In genomic region chr21:36261459-36261858, GRCh38 we compare ENCODE assay signal across 22 cellular contexts. TPM values are rescaled to one million over a fixed set of nuclear protein-coding genes. Genes with fewer than 3 reads are reported as not detected.
DNase-seq lines count a peak whose midpoint lies in the region; ATAC-seq and TF ChIP-seq lines count a peak whose summit lies in the region.
"Had no signal": no experiment of that assay in that cellular context is flagged by ENCODE, and none has a peak within 500 bp of the region (broad histone marks: within the 10 kb centered on the region; RNA-seq: fewer than 3 reads in every experiment).

No MANE protein-coding gene starts in this region.

- no peak overlapping the region for H3K27ac ChIP-seq in CD4-positive, alpha-beta T cell (ENCODE audit: low read depth, low read length)
- H3K27ac ChIP-seq: 22Rv1, SK-N-MC had no signal

- H3K27me3 Mint-ChIP-seq in activated B cell treated with CpG ODN at 0.5 μM for 24 hours (no peaks in the 10 kb centered on the region), naive B cell (no peaks in the 10 kb centered on the region)
- no peaks in the 10 kb centered on the region for H3K27me3 Mint-ChIP-seq in CD4-positive, alpha-beta T cell

- DNase-seq in ACHN, result peak; percentile 49
- DNase-seq in M059J (ENCODE audit: low read depth), result peak; percentile 55
- no peak for DNase-seq in activated B cell treated with CpG ODN at 0.5 μM for 24 hours
- no peak for DNase-seq in naive B cell
- no peak for DNase-seq in NCI-H146 treated with DMSO at 0.1 percent for 48 hours (lab: John Stamatoyannopoulos, UW; ENCODE audit: unreplicated experiment)
- no peak for DNase-seq in CD4-positive, alpha-beta T cell
- DNase-seq: DMS153, DND-41, HCEC 1CT, MG63, NCI-H1105 treated with DMSO at 0.1 percent for 48 hours, NCI-H146, NCI-H2029, NCI-H2227 treated with DMSO at 0.1 percent for 48 hours, NCI-H526 treated with DMSO at 0.1 percent for 48 hours, OCI-M1, Peyer's patch, SHP77 treated with DMSO at 0.1 percent for 48 hours had no signal

- POLR2A ChIA-PET in activated B cell treated with CpG ODN at 0.5 μM for 24 hours (lab: Charles Lee), result interaction anchor here (0.7 to 5.9 kb wide), 8 partner anchors 16 to 126 kb away, joined by 5 to 95 read pairs (median 8); partner anchors contain the start of gene MORC3
- POLR2A ChIA-PET in CD4-positive, alpha-beta T cell (lab: Charles Lee), result interaction anchor here (2.2 to 3.1 kb wide), 2 partner anchors 37 to 59 kb away, joined by 9 to 24 read pairs; partner anchors contain the start of gene MORC3

- H3K9me3 Mint-ChIP-seq in activated B cell treated with CpG ODN at 0.5 μM for 24 hours (no peaks in the 10 kb centered on the region), naive B cell (peaks cover 0 to 5% (median 0%) of the 10 kb centered on the region in 7 donors)
- no peaks in the 10 kb centered on the region for H3K9me3 Mint-ChIP-seq in CD4-positive, alpha-beta T cell

- peaks cover 83% of the 10 kb centered on the region for H3K4me1 Mint-ChIP-seq in activated B cell treated with CpG ODN at 0.5 μM for 24 hours
- H3K4me1 Mint-ChIP-seq in naive B cell, result peaks cover 45 to 87% (median 60%) of the 10 kb centered on the region in 3 donors
- peaks cover 9% of the 10 kb centered on the region for H3K4me1 Mint-ChIP-seq in CD4-positive, alpha-beta T cell (ENCODE audit: low read depth)

- TF ChIP-seq CTCF in activated B cell treated with CpG ODN at 0.5 μM for 24 hours (IDR thresholded peaks at IDR 0.05), result no peak
- no peak for TF ChIP-seq CTCF in CD4-positive, alpha-beta T cell (IDR thresholded peaks at IDR 0.05)

- CTCF ChIA-PET in activated B cell treated with CpG ODN at 0.5 μM for 24 hours (lab: Charles Lee), result interaction anchor here (0.7 to 2.0 kb wide), 5 partner anchors 15 to 70 kb away, joined by 3 to 7 read pairs (median 4); no protein-coding TSS in a partner anchor
- CTCF ChIA-PET in CD4-positive, alpha-beta T cell (lab: Charles Lee), result interaction anchor here (0.6 to 1.5 kb wide), 8 partner anchors 12 to 914 kb away, joined by 3 to 5 read pairs (median 3); partner anchors contain the start of gene MORC3

- no peak overlapping the region for H3K4me3 Mint-ChIP-seq in activated B cell treated with CpG ODN at 0.5 μM for 24 hours
- H3K4me3 Mint-ChIP-seq in naive B cell, result peak overlapping the region in 6 of 8 donors; percentile 72 to 90 (median 85)
- no peak overlapping the region for H3K4me3 Mint-ChIP-seq in CD4-positive, alpha-beta T cell

- intact Hi-C loops in activated B cell treated with CpG ODN at 0.5 μM for 24 hours (cut with micrococcal nuclease), result no loop called here
- intact Hi-C loops in CD4-positive, alpha-beta T cell (cut with DNase I, micrococcal nuclease), result loop anchor here (2.0 kb wide), 3 partner anchors 27 to 69 kb away; no protein-coding TSS in a partner anchor

- H3K27me3 ChIP-seq in CD4-positive, alpha-beta T cell (ENCODE audit: control insufficient read depth, insufficient read depth, low read length), result no peaks in the 10 kb centered on the region
- H3K27me3 ChIP-seq: MG63, Peyer's patch had no signal

- peak overlapping the region; percentile 96 for H3K27ac Mint-ChIP-seq in activated B cell treated with CpG ODN at 0.5 μM for 24 hours
- H3K27ac Mint-ChIP-seq in naive B cell, result peak overlapping the region in 4 of 6 donors; percentile 30 to 95 (median 90)
- H3K27ac Mint-ChIP-seq in CD4-positive, alpha-beta T cell, result no peak overlapping the region

- H3K36me3 Mint-ChIP-seq in activated B cell treated with CpG ODN at 0.5 μM for 24 hours (ENCODE audit: low read depth) (peaks cover 67% of the 10 kb centered on the region), naive B cell (peaks cover 22 to 36% of the 10 kb centered on the region in 2 donors)
- H3K36me3 Mint-ChIP-seq in CD4-positive, alpha-beta T cell (ENCODE audit: low read depth), result peaks cover 37% of the 10 kb centered on the region

- H3K9me3 ChIP-seq in CD4-positive, alpha-beta T cell (ENCODE audit: control insufficient read depth, low read length), result no peaks in the 10 kb centered on the region
- H3K9me3 ChIP-seq: MG63, Peyer's patch had no signal

- ATAC-seq in activated B cell treated with CpG ODN at 0.5 μM for 24 hours (ENCODE audit: low read depth) (no peak), naive B cell (ENCODE audit: low read depth in 2 of 2) (no peak), HG03045 (IDR thresholded peaks at IDR 0.05; ENCODE audit: unreplicated experiment) (no peak)
- ATAC-seq in CD4-positive, alpha-beta T cell (ENCODE audit: poor library complexity), result no peak
- ATAC-seq: K562 had no signal

- in situ Hi-C loops in ACHN (cut with HindIII; ENCODE audit: low pct_ligation_motif_present, low pct_unique_long_range_greater_than_20kb, low sequenced_read_pairs), result no loop called here

RNA-seq across cellular contexts. Expression of gene MORC3, which starts 58.5 kb away (rescaled TPM):
- total RNA-seq in M059J (2014; rRNA removed; shearing (Covaris generic)), result 25.9 and 35.2 TPM in 2 replicates
- 55.4 and 65.6 TPM in 2 replicates for total RNA-seq in activated B cell treated with CpG ODN at 0.5 μM for 24 hours
- polyA plus RNA-seq in naive B cell (ENCODE audit: low read depth in 6 of 6), result 10 to 100 TPM; 20.6 to 59.6 (median 39.8) TPM
- total RNA-seq in CD4-positive, alpha-beta T cell, result 10 to 100 TPM; 70.2 to 71.0 TPM

Comparison
In these comparisons a context has a peak if more than half of its experiments do, and no peak if none do; other contexts are left out.
1. DNase-seq: peak in ACHN (single experiment) and M059J (single experiment); none in activated B cell treated with CpG ODN at 0.5 μM for 24 hours (single experiment), naive B cell (single experiment), NCI-H146 treated with DMSO at 0.1 percent for 48 hours (single experiment) and CD4-positive, alpha-beta T cell (0 of 10).
2. H3K4me3 Mint-ChIP-seq: peak in naive B cell (6 of 8); none in activated B cell treated with CpG ODN at 0.5 μM for 24 hours (single experiment) and CD4-positive, alpha-beta T cell (single experiment).